ENCODE assay signal across 13 cellular contexts in genomic region chr12:54689984-54690383, GRCh38. TPM values are rescaled to one million over a fixed set of nuclear protein-coding genes. Genes with fewer than 3 reads are reported as not detected.
DNase-seq lines count a peak whose midpoint lies in the region; TF ChIP-seq lines count a peak whose summit lies in the region.
"Had no signal": no experiment of that assay in that cellular context is flagged by ENCODE, and none has a peak within 500 bp of the region (broad histone marks: within the 10 kb centered on the region; RNA-seq: fewer than 3 reads in every experiment).

No MANE protein-coding gene starts in this region.

- H3K9me3 ChIP-seq in iPS DF 6.9 (ENCODE audit: control insufficient read depth, insufficient read depth, low read length) (no peaks in the 10 kb centered on the region), left ventricle myocardium inferior (replicated peaks) (no peaks in the 10 kb centered on the region)
- H3K9me3 ChIP-seq: thoracic aorta had no signal

- DNase-seq in AG10803 (ENCODE audit: low read depth) (no peak), H7 (peak; percentile 31), RPMI8226 (peak; percentile 12), iPS DF 6.9 (ENCODE audit: low read depth, low spot score) (peak; percentile 78), NCI-H1105 (lab: John Stamatoyannopoulos, UW) (no peak), GM03348 (ENCODE audit: low spot score) (no peak), left ventricle myocardium inferior (no peak)
- DNase-seq in stimulated activated CD4-positive, alpha-beta T cell treated with anti-CD3 and anti-CD28 coated beads, Interleukin-1b, Interleukin-23, amount 100 ng/mL, for 48 hours = no peak
- DNase-seq: activated CD4-positive, alpha-beta T cell treated with anti-CD3 and anti-CD28 coated beads for 1 hour; mammary epithelial cell; SHP77 had no signal

- intact Hi-C loops in left ventricle myocardium inferior (cut with micrococcal nuclease) = no loop called here

- no peak overlapping the region for H3K4me3 ChIP-seq in AG10803 (ENCODE audit: low read length)
- H3K4me3 ChIP-seq in H7 (ENCODE audit: insufficient read depth, low read depth, low read length) = no peak overlapping the region
- H3K4me3 ChIP-seq in iPS DF 6.9 (ENCODE audit: low read length) = no peak overlapping the region
- H3K4me3 ChIP-seq in left ventricle myocardium inferior = no peak overlapping the region
- H3K4me3 ChIP-seq: thoracic aorta had no signal

- H3K36me3 ChIP-seq in H7 (replicated peaks; ENCODE audit: control insufficient read depth, insufficient read depth, low read length) (no peaks in the 10 kb centered on the region), iPS DF 6.9 (ENCODE audit: control insufficient read depth, insufficient read depth, low read length) (no peaks in the 10 kb centered on the region), left ventricle myocardium inferior (no peaks in the 10 kb centered on the region)
- H3K36me3 ChIP-seq: thoracic aorta had no signal

- TF ChIP-seq CTCF in AG10803 (conservative IDR thresholded peaks at IDR 0.05; ENCODE audit: low read length) (peak; percentile 26), left ventricle myocardium inferior (IDR thresholded peaks at IDR 0.05; ENCODE audit: borderline replicate concordance) (no peak)

- H3K27ac ChIP-seq in iPS DF 6.9 (ENCODE audit: low read length) (no peak overlapping the region), left ventricle myocardium inferior (replicated peaks) (no peak overlapping the region)
- H3K27ac ChIP-seq: thoracic aorta had no signal

- WGBS in iPS DF 6.9 (ENCODE audit: insufficient coverage, insufficient read length) = no CpG with 5 or more reads among the region's 2 CpGs

- H3K4me1 ChIP-seq in iPS DF 6.9 (ENCODE audit: control insufficient read depth, insufficient read depth, low read length) = no peaks in the 10 kb centered on the region; the same call in 1 of the 2 replicates
- H3K4me1 ChIP-seq in left ventricle myocardium inferior = no peaks in the 10 kb centered on the region

- H3K27me3 ChIP-seq in H7 (ENCODE audit: control insufficient read depth, insufficient read depth, low read length) (no peaks in the 10 kb centered on the region), iPS DF 6.9 (ENCODE audit: control insufficient read depth, insufficient read depth, low read length) (no peaks in the 10 kb centered on the region), left ventricle myocardium inferior (ENCODE audit: low read depth) (peaks cover 88% of the 10 kb centered on the region)

RNA-seq across cellular contexts. Expression of gene DCD, which starts 41.8 kb away (rescaled TPM):
- not detected in 2 replicates for total RNA-seq in H7 (2014; rRNA removed; shearing (Covaris generic))
- total RNA-seq in left ventricle myocardium inferior = not detected
- total RNA-seq: mammary epithelial cell, posterior vena cava had no signal

RNA-seq across cellular contexts. Expression of gene LACRT, which starts 55.3 kb away (rescaled TPM):
- not detected in 2 replicates for total RNA-seq in H7 (2014; rRNA removed; shearing (Covaris generic))
- total RNA-seq in left ventricle myocardium inferior = not detected
- total RNA-seq: mammary epithelial cell, posterior vena cava, thoracic aorta had no signal

Comparison
In these comparisons a context has a peak if more than half of its experiments do, and no peak if none do; other contexts are left out.
1. DNase-seq: peak in H7 (single experiment), RPMI8226 (single experiment) and iPS DF 6.9 (single experiment); none in AG10803 (single experiment), NCI-H1105 (single experiment), stimulated activated CD4-positive, alpha-beta T cell treated with anti-CD3 and anti-CD28 coated beads, Interleukin-1b, Interleukin-23, amount 100 ng/mL, for 48 hours (single experiment), GM03348 (single experiment) and left ventricle myocardium inferior (single experiment).